Comparison of ENCODE assay signal across 14 cellular contexts in the genomic region with DNA sequence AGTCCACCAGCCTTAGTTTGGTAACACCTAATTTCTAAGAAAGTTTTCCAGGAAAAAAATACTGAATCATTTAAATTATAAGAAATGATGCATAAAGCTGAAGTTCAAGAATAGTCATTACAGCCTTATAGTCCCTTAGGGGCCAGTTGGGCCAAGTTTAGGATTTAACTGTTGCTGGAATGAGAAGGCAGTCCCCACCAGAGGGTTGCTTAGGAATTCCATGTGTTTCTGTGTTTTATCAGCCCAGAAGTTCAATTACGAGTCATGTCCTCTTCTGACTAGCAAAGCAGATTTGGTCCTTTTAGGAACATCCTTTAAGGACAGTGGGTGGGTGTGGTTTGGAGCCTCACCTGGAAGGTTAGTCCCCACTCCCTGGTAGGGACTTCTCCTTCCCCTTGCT. TPM values are rescaled to one million over a fixed set of nuclear protein-coding genes. Genes with fewer than 3 reads are reported as not detected.
DNase-seq lines count a peak whose midpoint lies in the region; ATAC-seq and TF ChIP-seq lines count a peak whose summit lies in the region.
"Had no signal": no experiment of that assay in that cellular context is flagged by ENCODE, and none has a peak within 500 bp of the region (broad histone marks: within the 10 kb centered on the region; RNA-seq: fewer than 3 reads in every experiment).

No MANE protein-coding gene starts in this region.

- no TSS peak for BruUV-seq in MCF 10A (replicated peaks; lab: Mats Ljungman, UMichigan)

- H3K4me1 Mint-ChIP-seq in MCF 10A (ENCODE audit: insufficient read depth, unreplicated experiment) = peaks cover 19% of the 10 kb centered on the region
- H3K4me1 Mint-ChIP-seq in activated T-cell treated with anti-CD3 and anti-CD28 coated beads, Interleukin-2, amount 50 U/mL, for 4 hours (ENCODE audit: low read depth) = no peaks in the 10 kb centered on the region
- H3K4me1 Mint-ChIP-seq in natural killer cell treated with Interleukin-12 subunit alpha and Interleukin-12 subunit beta and Interleukin-15 and Interleukin-18, amount 100 ng/mL, for 72 hours (ENCODE audit: low read depth in 2 of 2) = peaks cover 0 to 4% of the 10 kb centered on the region in 2 donors

- intact Hi-C loops in MCF 10A (cut with micrococcal nuclease) = no loop called here

- TF ChIP-seq CTCF in MCF 10A (IDR thresholded peaks at IDR 0.05; ENCODE audit: unreplicated experiment) = no peak

- CTCF ChIA-PET in MCF 10A (lab: Yijun Ruan, JAX) = interaction anchor here (0.6 to 4.9 kb wide), 10 partner anchors 8 to 1377 kb away, joined by 3 to 51 read pairs (median 4); no protein-coding TSS in a partner anchor

- H3K36me3 Mint-ChIP-seq in MCF 10A (ENCODE audit: insufficient read depth, unreplicated experiment) = no peaks in the 10 kb centered on the region
- H3K36me3 Mint-ChIP-seq in activated T-cell treated with anti-CD3 and anti-CD28 coated beads, Interleukin-2, amount 50 U/mL, for 4 hours (ENCODE audit: insufficient read depth) = no peaks in the 10 kb centered on the region
- no peaks in the 10 kb centered on the region for H3K36me3 Mint-ChIP-seq in natural killer cell treated with Interleukin-12 subunit alpha and Interleukin-12 subunit beta and Interleukin-15 and Interleukin-18, amount 100 ng/mL, for 72 hours

- no peak for ATAC-seq in activated T-cell treated with anti-CD3 and anti-CD28 coated beads, Interleukin-2, amount 50 U/mL, for 4 hours
- ATAC-seq in HG03025 (IDR thresholded peaks at IDR 0.05; ENCODE audit: low FRiP score, unreplicated experiment) (no peak), HG03159 (IDR thresholded peaks at IDR 0.05; ENCODE audit: unreplicated experiment) (no peak)
- no peak for ATAC-seq in natural killer cell treated with Interleukin-12 subunit alpha and Interleukin-12 subunit beta and Interleukin-15 and Interleukin-18, amount 100 ng/mL, for 72 hours
- ATAC-seq: Right ventricle myocardium inferior had no signal

- peak; percentile 85 for DNase-seq in LHCN-M2 (ENCODE audit: low read depth)
- DNase-seq in MCF 10A (ENCODE audit: unreplicated experiment) = no peak
- peak; percentile 38 for DNase-seq in kidney glomerular epithelial cell (lab: John Stamatoyannopoulos, UW)
- no peak for DNase-seq in activated T-cell treated with anti-CD3 and anti-CD28 coated beads, Interleukin-2, amount 50 U/mL, for 4 hours
- no peak for DNase-seq in natural killer cell treated with Interleukin-12 subunit alpha and Interleukin-12 subunit beta and Interleukin-15 and Interleukin-18, amount 100 ng/mL, for 72 hours (ENCODE audit: low spot score)
- DNase-seq: activated CD4-positive, alpha-beta T cell treated with anti-CD3 and anti-CD28 coated beads, Interleukin-2, amount 50 U/mL, for 4 hours; effector CD8-positive, alpha-beta T cell; hippocampal formation; spleen had no signal

- H3K9me3 Mint-ChIP-seq in MCF 10A (ENCODE audit: unreplicated experiment) = no peaks in the 10 kb centered on the region
- H3K9me3 Mint-ChIP-seq in activated T-cell treated with anti-CD3 and anti-CD28 coated beads, Interleukin-2, amount 50 U/mL, for 4 hours = no peaks in the 10 kb centered on the region
- no peaks in the 10 kb centered on the region for H3K9me3 Mint-ChIP-seq in natural killer cell treated with Interleukin-12 subunit alpha and Interleukin-12 subunit beta and Interleukin-15 and Interleukin-18, amount 100 ng/mL, for 72 hours

- H3K4me3 Mint-ChIP-seq in MCF 10A (ENCODE audit: unreplicated experiment) = no peak overlapping the region
- H3K4me3 Mint-ChIP-seq in activated T-cell treated with anti-CD3 and anti-CD28 coated beads, Interleukin-2, amount 50 U/mL, for 4 hours = no peak overlapping the region
- H3K4me3 Mint-ChIP-seq in natural killer cell treated with Interleukin-12 subunit alpha and Interleukin-12 subunit beta and Interleukin-15 and Interleukin-18, amount 100 ng/mL, for 72 hours = no peak overlapping the region

- H3K27me3 Mint-ChIP-seq in MCF 10A (ENCODE audit: insufficient read depth, unreplicated experiment) = no peaks in the 10 kb centered on the region
- peaks cover 14% of the 10 kb centered on the region for H3K27me3 Mint-ChIP-seq in activated T-cell treated with anti-CD3 and anti-CD28 coated beads, Interleukin-2, amount 50 U/mL, for 4 hours (ENCODE audit: low read depth)
- peaks cover 7% of the 10 kb centered on the region in 2 donors for H3K27me3 Mint-ChIP-seq in natural killer cell treated with Interleukin-12 subunit alpha and Interleukin-12 subunit beta and Interleukin-15 and Interleukin-18, amount 100 ng/mL, for 72 hours

- H3K27ac Mint-ChIP-seq in MCF 10A (ENCODE audit: low read depth, unreplicated experiment) = peak overlapping the region; percentile 84
- H3K27ac Mint-ChIP-seq in natural killer cell treated with Interleukin-12 subunit alpha and Interleukin-12 subunit beta and Interleukin-15 and Interleukin-18, amount 100 ng/mL, for 72 hours = no peak overlapping the region

- POLR2A ChIA-PET in MCF 10A (lab: Yijun Ruan, JAX) = interaction anchor here (0.9 to 2.0 kb wide), 6 partner anchors 8 to 458 kb away, joined by 3 to 10 read pairs (median 4); no protein-coding TSS in a partner anchor

RNA-seq across cellular contexts. Expression of gene NR2E3, which starts 57.0 kb away (rescaled TPM):
- total RNA-seq in LHCN-M2 (2014; rRNA removed) = 0.06 TPM in 1 of 2 replicates, not detected in the other
- polyA plus RNA-seq in LHCN-M2 (2012) = not detected
- total RNA-seq in MCF 10A (2022) = 0.49 and 0.56 TPM in 2 replicates
- total RNA-seq in activated T-cell treated with anti-CD3 and anti-CD28 coated beads, Interleukin-2, amount 50 U/mL, for 4 hours = not detected
- not detected for total RNA-seq in natural killer cell treated with Interleukin-12 subunit alpha and Interleukin-12 subunit beta and Interleukin-15 and Interleukin-18, amount 100 ng/mL, for 72 hours
- total RNA-seq: lower leg skin, Right ventricle myocardium inferior, subcutaneous adipose tissue had no signal

Comparison
In these comparisons a context has a peak if more than half of its experiments do, and no peak if none do; other contexts are left out.
1. DNase-seq: peak in LHCN-M2 (single experiment) and kidney glomerular epithelial cell (single experiment); none in MCF 10A (single experiment), activated T-cell treated with anti-CD3 and anti-CD28 coated beads, Interleukin-2, amount 50 U/mL, for 4 hours (single experiment) and natural killer cell treated with Interleukin-12 subunit alpha and Interleukin-12 subunit beta and Interleukin-15 and Interleukin-18, amount 100 ng/mL, for 72 hours (single experiment).